20 cellular contexts compared by ENCODE assay signal in genomic region chr17:13182854-13183253, GRCh38.
DNase-seq lines count a peak whose midpoint lies in the region; ATAC-seq and TF ChIP-seq lines count a peak whose summit lies in the region.
"Had no signal": no experiment of that assay in that cellular context is flagged by ENCODE, and none has a peak within 500 bp of the region (broad histone marks: within the 10 kb centered on the region; RNA-seq: fewer than 3 reads in every experiment).

No MANE protein-coding gene starts in this region.

- H2AK5ac ChIP-seq in mesendoderm (ENCODE audit: low read length), result no peak overlapping the region

- no peak overlapping the region for H3K27ac ChIP-seq in mesendoderm (ENCODE audit: low read depth, low read length)
- H3K27ac ChIP-seq: adrenal gland, RWPE1 had no signal

- no peak overlapping the region for H4K8ac ChIP-seq in mesendoderm (ENCODE audit: low read depth, low read length)

- H3K27me3 Mint-ChIP-seq in Caco-2 (ENCODE audit: insufficient read depth, unreplicated experiment) (no peaks in the 10 kb centered on the region), osteocyte (ENCODE audit: unreplicated experiment) (peaks cover 19% of the 10 kb centered on the region)
- no peaks in the 10 kb centered on the region for H3K27me3 Mint-ChIP-seq in activated CD8-positive, alpha-beta T cell treated with anti-CD3 and anti-CD28 coated beads, Interleukin-2, amount 10 ng/mL, durations not matched to agents 7 days and 5 days (ENCODE audit: low read depth)

- no peak for ATAC-seq in HG03439 (IDR thresholded peaks at IDR 0.05; ENCODE audit: unreplicated experiment)
- ATAC-seq in activated CD8-positive, alpha-beta T cell treated with anti-CD3 and anti-CD28 coated beads, Interleukin-2, amount 10 ng/mL, durations not matched to agents 7 days and 5 days, result no peak

- intact Hi-C loops in Caco-2 (cut with micrococcal nuclease; ENCODE audit: unreplicated experiment), result loop anchor here (2.0 kb wide), 1 partner anchor 114 kb away; no protein-coding TSS in a partner anchor

- H3K4me1 Mint-ChIP-seq in Caco-2 (ENCODE audit: low read depth, unreplicated experiment), result peaks cover 9% of the 10 kb centered on the region
- H3K4me1 Mint-ChIP-seq in osteocyte (ENCODE audit: unreplicated experiment), result no peaks in the 10 kb centered on the region
- H3K4me1 Mint-ChIP-seq in activated CD8-positive, alpha-beta T cell treated with anti-CD3 and anti-CD28 coated beads, Interleukin-2, amount 10 ng/mL, durations not matched to agents 7 days and 5 days (ENCODE audit: low read depth), result no peaks in the 10 kb centered on the region
- H3K4me1 Mint-ChIP-seq: CD4-positive, alpha-beta memory T cell; neural crest cell had no signal

- peak; percentile 41 to 55 for DNase-seq in Caco-2
- DNase-seq in NCI-H1092 treated with DMSO at 0.1 percent for 48 hours (lab: John Stamatoyannopoulos, UW), result peak; percentile 85
- DNase-seq in NT2/D1 (ENCODE audit: low read depth, low spot score), result peak; percentile 8
- DNase-seq in mesendoderm, result peak; percentile 40
- DNase-seq in HUDEP-2 (lab: John Stamatoyannopoulos, UW; ENCODE audit: unreplicated experiment in 76 of 76), result no peak
- DNase-seq in osteocyte (ENCODE audit: extremely low spot score, unreplicated experiment), result no peak
- DNase-seq in activated CD8-positive, alpha-beta T cell treated with anti-CD3 and anti-CD28 coated beads, Interleukin-2, amount 10 ng/mL, durations not matched to agents 7 days and 5 days, result no peak
- DNase-seq: activated CD4-positive, alpha-beta T cell treated with anti-CD3 and anti-CD28 coated beads, Interleukin-2, amount 50 U/mL, for 1 hour; activated gamma-delta T cell treated with Interleukin-2 at 50 U/mL for 16 hours; adrenal gland; CD4-positive, alpha-beta memory T cell; HFFc6; KG1; kidney glomerular epithelial cell; NCI-H2227 treated with DMSO at 0.1 percent for 48 hours; stimulated activated CD4-positive, alpha-beta T cell treated with anti-CD3 and anti-CD28 coated beads, Interleukin-4, amount 100 ng/mL, for 4 hours had no signal

- no peaks in the 10 kb centered on the region for H3K79me1 ChIP-seq in mesendoderm (ENCODE audit: low read length)

- H3K23ac ChIP-seq in mesendoderm (ENCODE audit: low read length), result no peak overlapping the region

- H3K9ac ChIP-seq in NT2/D1 (ENCODE audit: insufficient read length, low read depth) (no peak overlapping the region), mesendoderm (ENCODE audit: low read length) (no peak overlapping the region)

- H2BK15ac ChIP-seq in mesendoderm (replicated peaks; ENCODE audit: low read depth), result no peak overlapping the region

- H3K4me3 Mint-ChIP-seq in Caco-2 (ENCODE audit: unreplicated experiment), result no peak overlapping the region
- H3K4me3 Mint-ChIP-seq in osteocyte (ENCODE audit: unreplicated experiment), result no peak overlapping the region
- H3K4me3 Mint-ChIP-seq in activated CD8-positive, alpha-beta T cell treated with anti-CD3 and anti-CD28 coated beads, Interleukin-2, amount 10 ng/mL, durations not matched to agents 7 days and 5 days, result no peak overlapping the region
- H3K4me3 Mint-ChIP-seq: CD4-positive, alpha-beta memory T cell; HFFc6; neural crest cell had no signal

- TF ChIP-seq CTCF in Caco-2 (IDR thresholded peaks at IDR 0.05; ENCODE audit: insufficient read depth in 1 of 2, low read depth in 1 of 2, low read length in 1 of 2, severe bottlenecking in 1 of 2, unreplicated experiment in 1 of 2), result no peak
- TF ChIP-seq CTCF in osteocyte (IDR thresholded peaks at IDR 0.05), result no peak

- POLR2A ChIA-PET in Caco-2 (lab: Charles Lee), result no interaction called here
- POLR2A ChIA-PET in activated CD8-positive, alpha-beta T cell treated with anti-CD3 and anti-CD28 coated beads, Interleukin-2, amount 10 ng/mL, durations not matched to agents 7 days and 5 days (lab: Charles Lee), result no interaction called here

- no peak overlapping the region for H3K56ac ChIP-seq in mesendoderm (ENCODE audit: low read length)

- no peak overlapping the region for H3K18ac ChIP-seq in mesendoderm (ENCODE audit: low read length)

- no peaks in the 10 kb centered on the region for H3K9me3 Mint-ChIP-seq in Caco-2 (ENCODE audit: unreplicated experiment)
- H3K9me3 Mint-ChIP-seq in osteocyte (ENCODE audit: unreplicated experiment), result no peaks in the 10 kb centered on the region
- no peaks in the 10 kb centered on the region for H3K9me3 Mint-ChIP-seq in activated CD8-positive, alpha-beta T cell treated with anti-CD3 and anti-CD28 coated beads, Interleukin-2, amount 10 ng/mL, durations not matched to agents 7 days and 5 days (ENCODE audit: insufficient read depth)
- H3K9me3 Mint-ChIP-seq: HFFc6 had no signal

- H3K36me3 ChIP-seq in Caco-2 (ENCODE audit: control insufficient read depth, insufficient read depth, low read length) (no peaks in the 10 kb centered on the region), NT2/D1 (ENCODE audit: insufficient read depth, insufficient read length, low read length) (no peaks in the 10 kb centered on the region), mesendoderm (ENCODE audit: control insufficient read depth, insufficient read depth, low read length) (no peaks in the 10 kb centered on the region)
- H3K36me3 ChIP-seq: adrenal gland had no signal

- no peaks in the 10 kb centered on the region; the same call in 1 of the 2 replicates for H3K4me1 ChIP-seq in Caco-2
- no peaks in the 10 kb centered on the region for H3K4me1 ChIP-seq in NT2/D1 (ENCODE audit: insufficient read depth, insufficient read length)
- no peaks in the 10 kb centered on the region for H3K4me1 ChIP-seq in mesendoderm (ENCODE audit: control insufficient read depth, low read depth, low read length)
- H3K4me1 ChIP-seq: adrenal gland had no signal

- H3K4me3 ChIP-seq in Caco-2 (ENCODE audit: low read depth, low read length) (no peak overlapping the region), NT2/D1 (ENCODE audit: insufficient read length, low read depth) (no peak overlapping the region), mesendoderm (ENCODE audit: low read length) (no peak overlapping the region)
- H3K4me3 ChIP-seq: adrenal gland, smooth muscle cell had no signal

- H2BK120ac ChIP-seq in mesendoderm (ENCODE audit: low read depth, low read length), result no peak overlapping the region

- CTCF ChIA-PET in Caco-2 (lab: Charles Lee), result no interaction called here
- CTCF ChIA-PET in activated CD8-positive, alpha-beta T cell treated with anti-CD3 and anti-CD28 coated beads, Interleukin-2, amount 10 ng/mL, durations not matched to agents 7 days and 5 days (lab: Charles Lee), result no interaction called here

- no CpG with 5 or more reads among the region's 4 CpGs for WGBS in mesendoderm (ENCODE audit: extremely low coverage, insufficient coverage, low lambda C conversion rate)

- H4K5ac ChIP-seq in mesendoderm (ENCODE audit: low read length), result no peak overlapping the region

- H3K27me3 ChIP-seq in Caco-2 (replicated peaks; ENCODE audit: control insufficient read depth, insufficient read depth, low read length) (no peaks in the 10 kb centered on the region), NT2/D1 (ENCODE audit: insufficient read depth, insufficient read length) (no peaks in the 10 kb centered on the region), mesendoderm (ENCODE audit: insufficient read depth, low read length, poor library complexity) (no peaks in the 10 kb centered on the region)
- H3K27me3 ChIP-seq: adrenal gland had no signal

- no peak overlapping the region for H2BK5ac ChIP-seq in mesendoderm (ENCODE audit: low read length)

- no peak overlapping the region for H3K4ac ChIP-seq in mesendoderm (ENCODE audit: low read depth, low read length)

- H3K9me3 ChIP-seq in Caco-2 (no peaks in the 10 kb centered on the region), NT2/D1 (ENCODE audit: insufficient read depth, low read length) (no peaks in the 10 kb centered on the region)
- H3K9me3 ChIP-seq: adrenal gland had no signal

- H3K36me3 Mint-ChIP-seq in Caco-2 (ENCODE audit: insufficient read depth, unreplicated experiment), result no peaks in the 10 kb centered on the region
- no peaks in the 10 kb centered on the region for H3K36me3 Mint-ChIP-seq in osteocyte (ENCODE audit: unreplicated experiment)
- no peaks in the 10 kb centered on the region for H3K36me3 Mint-ChIP-seq in activated CD8-positive, alpha-beta T cell treated with anti-CD3 and anti-CD28 coated beads, Interleukin-2, amount 10 ng/mL, durations not matched to agents 7 days and 5 days (ENCODE audit: low read depth)
- H3K36me3 Mint-ChIP-seq: CD4-positive, alpha-beta memory T cell had no signal

- H3K4me2 ChIP-seq in mesendoderm (ENCODE audit: low read length), result no peak overlapping the region
- H3K4me2 ChIP-seq: smooth muscle cell had no signal

- BruUV-seq in Caco-2 (replicated peaks; lab: Mats Ljungman, UMichigan), result no TSS peak

- no peaks in the 10 kb centered on the region for H3K79me2 ChIP-seq in mesendoderm (ENCODE audit: control insufficient read depth, insufficient read depth, low read length)

- no peak overlapping the region for H3K27ac Mint-ChIP-seq in Caco-2 (ENCODE audit: unreplicated experiment)
- H3K27ac Mint-ChIP-seq in osteocyte (ENCODE audit: unreplicated experiment), result no peak overlapping the region
- no peak overlapping the region for H3K27ac Mint-ChIP-seq in activated CD8-positive, alpha-beta T cell treated with anti-CD3 and anti-CD28 coated beads, Interleukin-2, amount 10 ng/mL, durations not matched to agents 7 days and 5 days
- H3K27ac Mint-ChIP-seq: CD4-positive, alpha-beta memory T cell; HFFc6 had no signal

Comparison
In these comparisons a context has a peak if more than half of its experiments do, and no peak if none do; other contexts are left out.
1. DNase-seq: peak in Caco-2 (2 of 2), NCI-H1092 treated with DMSO at 0.1 percent for 48 hours (single experiment), NT2/D1 (single experiment) and mesendoderm (single experiment); none in HUDEP-2 (0 of 76), osteocyte (single experiment) and activated CD8-positive, alpha-beta T cell treated with anti-CD3 and anti-CD28 coated beads, Interleukin-2, amount 10 ng/mL, durations not matched to agents 7 days and 5 days (single experiment).